Comparison of ENCODE assay signal across 1 cellular context in genomic region chr2:32064021-32064678, GRCh38.
TF ChIP-seq lines count a peak whose summit lies in the region.

No MANE protein-coding gene starts in this region.

TF ChIP-seq in HepG2, 621 proteins besides CTCF, POLR2A, EP300 and RAD21 (continues in another document):
- TF ChIP-seq AGO2 (optimal IDR thresholded peaks at IDR 0.05; ENCODE audit: low read depth, low read length) (peak; percentile 32), ISX (CRISPR knock-in tag; conservative IDR thresholded peaks at IDR 0.05) (0 out of 2 replicates have a peak, but pooled peaks have one; percentile 5), BRF2 (CRISPR knock-in tag; IDR thresholded peaks at IDR 0.05) (no peak), ZNF138 (CRISPR knock-in tag; IDR thresholded peaks at IDR 0.05; ENCODE audit: low read depth) (peak; percentile 29; the same call in 1 of the 2 replicates), RXRB (CRISPR knock-in tag; IDR thresholded peaks at IDR 0.05; ENCODE audit: borderline replicate concordance) (peak; percentile 54; the same call in 1 of the 2 replicates), KDM5A (IDR thresholded peaks at IDR 0.05; ENCODE audit: borderline replicate concordance, low read length) (peak; percentile 58; the same call in 1 of the 2 replicates), TERF1 (CRISPR knock-in tag; IDR thresholded peaks at IDR 0.05) (0 out of 2 replicates have a peak, but pooled peaks have one; percentile 32), ASH2L (IDR thresholded peaks at IDR 0.05; ENCODE audit: insufficient read length, low read depth, low read length) (peak; percentile 31), ZBTB40 (IDR thresholded peaks at IDR 0.05) (no peak), ZBTB40 (CRISPR knock-in tag; IDR thresholded peaks at IDR 0.05) (peak; percentile 9; the same call in 1 of the 2 replicates), IKZF1 (IDR thresholded peaks at IDR 0.05) (no peak), SRY (CRISPR knock-in tag; IDR thresholded peaks at IDR 0.05) (peak; percentile 23; the same call in 1 of the 2 replicates), RARA (CRISPR knock-in tag; IDR thresholded peaks at IDR 0.05) (peak; percentile 55; the same call in 1 of the 2 replicates), SAP130 (CRISPR knock-in tag; IDR thresholded peaks at IDR 0.05; ENCODE audit: low read depth) (peak; percentile 76), ZNF354B (CRISPR knock-in tag; IDR thresholded peaks at IDR 0.05) (no peak), NR2F6 (IDR thresholded peaks at IDR 0.05) (0 out of 2 replicates have a peak, but pooled peaks have one; percentile 17), NR2F6 (CRISPR knock-in tag; IDR thresholded peaks at IDR 0.05) (0 out of 2 replicates have a peak, but pooled peaks have one; percentile 39), CREB3 (CRISPR knock-in tag; IDR thresholded peaks at IDR 0.05) (peak; percentile 8; the same call in 1 of the 2 replicates), SOX6 (IDR thresholded peaks at IDR 0.05) (no peak), SOX6 (CRISPR knock-in tag; IDR thresholded peaks at IDR 0.05) (no peak), ZSCAN20 (CRISPR knock-in tag; IDR thresholded peaks at IDR 0.05; ENCODE audit: borderline replicate concordance) (0 out of 2 replicates have a peak, but pooled peaks have one; percentile 50), ZNF552 (CRISPR knock-in tag; IDR thresholded peaks at IDR 0.05; ENCODE audit: borderline replicate concordance) (no peak), IRF9 (CRISPR knock-in tag; IDR thresholded peaks at IDR 0.05; ENCODE audit: borderline replicate concordance) (0 out of 2 replicates have a peak, but pooled peaks have one; percentile 7), ZIK1 (CRISPR knock-in tag; IDR thresholded peaks at IDR 0.05; ENCODE audit: borderline replicate concordance, low read depth) (no peak), FOSL2 (CRISPR knock-in tag; IDR thresholded peaks at IDR 0.05) (0 out of 2 replicates have a peak, but pooled peaks have one; percentile 9), PATZ1 (CRISPR knock-in tag; IDR thresholded peaks at IDR 0.05) (0 out of 2 replicates have a peak, but pooled peaks have one; percentile 21), MXD4 (CRISPR knock-in tag; IDR thresholded peaks at IDR 0.05) (peak; percentile 56; the same call in 1 of the 2 replicates), PHF20 (CRISPR knock-in tag; IDR thresholded peaks at IDR 0.05) (0 out of 2 replicates have a peak, but pooled peaks have one; percentile 10), ZNF501 (CRISPR knock-in tag; IDR thresholded peaks at IDR 0.05) (no peak), ZFY (CRISPR knock-in tag; IDR thresholded peaks at IDR 0.05) (peak; percentile 54), TBX3 (IDR thresholded peaks at IDR 0.05; ENCODE audit: borderline replicate concordance) (peak; percentile 45; the same call in 1 of the 2 replicates), POLR2AphosphoS5 (IDR thresholded peaks at IDR 0.05; ENCODE audit: low read depth, low read length) (0 out of 2 replicates have a peak, but pooled peaks have one; percentile 27), ZNF788 (CRISPR knock-in tag; IDR thresholded peaks at IDR 0.05; ENCODE audit: borderline replicate concordance) (no peak), ZBTB39 (CRISPR knock-in tag; IDR thresholded peaks at IDR 0.05) (0 out of 2 replicates have a peak, but pooled peaks have one; percentile 1), HNRNPL (IDR thresholded peaks at IDR 0.05; ENCODE audit: low read depth, low read length) (no peak), ZNF780A (CRISPR knock-in tag; IDR thresholded peaks at IDR 0.05) (no peak), ZNF563 (CRISPR knock-in tag; IDR thresholded peaks at IDR 0.05) (0 out of 2 replicates have a peak, but pooled peaks have one; percentile 46), ZNF772 (CRISPR knock-in tag; IDR thresholded peaks at IDR 0.05) (0 out of 2 replicates have a peak, but pooled peaks have one; percentile 28), TAF15 (IDR thresholded peaks at IDR 0.05; ENCODE audit: low read depth, low read length, poor library complexity, severe bottlenecking) (peak; percentile 61), BCL6 (CRISPR knock-in tag; IDR thresholded peaks at IDR 0.05) (peak; percentile 26; the same call in 1 of the 2 replicates), MTERF4 (CRISPR knock-in tag; IDR thresholded peaks at IDR 0.05) (0 out of 2 replicates have a peak, but pooled peaks have one; percentile 60), YY1 (IDR thresholded peaks at IDR 0.05; ENCODE audit: insufficient read depth, insufficient replicate concordance, low read depth, low read length) (peak; percentile 6)
